In the genomic region with DNA sequence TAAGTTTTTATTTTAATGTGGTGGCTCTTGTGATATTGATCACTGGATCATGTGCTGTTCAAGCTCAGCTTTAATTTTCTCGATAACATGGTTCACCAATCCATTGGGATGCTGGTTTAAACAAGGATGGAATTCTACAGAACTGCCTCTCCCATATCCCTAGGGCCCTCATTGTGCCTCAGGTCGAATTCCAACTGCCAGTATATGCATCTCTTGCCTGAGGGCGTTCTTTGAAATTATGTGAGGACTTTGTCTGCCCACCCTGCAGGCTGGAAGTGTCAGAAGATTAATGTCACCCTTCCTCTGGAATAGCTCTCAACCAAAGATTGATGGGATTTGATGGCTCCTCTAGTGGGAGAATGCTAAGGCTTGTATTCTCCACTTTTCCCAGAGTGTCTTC, we compare ENCODE assay signal across 20 cellular contexts.
"Had no signal": no experiment of that assay in that cellular context is flagged by ENCODE, and none has a peak within 500 bp of the region (broad histone marks: within the 10 kb centered on the region; RNA-seq: fewer than 3 reads in every experiment).

No MANE protein-coding gene starts in this region.

- H3K4me1 Mint-ChIP-seq: immature natural killer cell, mesothelial cell of epicardium, naive B cell had no signal

- H3K4me3 Mint-ChIP-seq: immature natural killer cell, mesothelial cell of epicardium, naive B cell had no signal

- H3K27ac Mint-ChIP-seq: immature natural killer cell, mesothelial cell of epicardium, naive B cell had no signal

- DNase-seq: dermis blood vessel endothelial cell; dorsolateral prefrontal cortex; effector CD4-positive, alpha-beta T cell; effector memory CD4-positive, alpha-beta T cell; foreskin melanocyte; gastrocnemius medialis; heart left ventricle; hypothalamus; immature natural killer cell; islet precursor cell; kidney; kidney glomerular epithelial cell; left colon; left lung; left ventricle myocardium superior; lower lobe of right lung; mesenchymal stem cell; mucosa of descending colon; naive B cell had no signal

- H3K36me3 Mint-ChIP-seq: immature natural killer cell, mesothelial cell of epicardium had no signal
